ENCODE assay signal across 16 cellular contexts in genomic region chr3:65996605-65997004, GRCh38. TPM values are rescaled to one million over a fixed set of nuclear protein-coding genes. Genes with fewer than 3 reads are reported as not detected.
DNase-seq lines count a peak whose midpoint lies in the region; ATAC-seq, FAIRE-seq and TF ChIP-seq lines count a peak whose summit lies in the region.
"Had no signal": no experiment of that assay in that cellular context is flagged by ENCODE, and none has a peak within 500 bp of the region (broad histone marks: within the 10 kb centered on the region; RNA-seq: fewer than 3 reads in every experiment).

No MANE protein-coding gene starts in this region.

- H3K4me3 Mint-ChIP-seq in activated CD8-positive, alpha-beta memory T cell treated with anti-CD3 and anti-CD28 coated beads, Interleukin-2, amount 10 ng/mL, durations not matched to agents 7 days and 5 days = no peak overlapping the region
- H3K4me3 Mint-ChIP-seq: natural killer cell treated with Interleukin-12 subunit alpha and Interleukin-12 subunit beta and Interleukin-15 and Interleukin-18, amount 100 ng/mL, for 72 hours had no signal

- no peaks in the 10 kb centered on the region for H3K9me1 ChIP-seq in endothelial cell of umbilical vein (replicated peaks; ENCODE audit: control insufficient read depth, extremely low read depth, insufficient read depth, low read length)

- no peak for TF ChIP-seq POLR2A in endothelial cell of umbilical vein (IDR thresholded peaks at IDR 0.05; ENCODE audit: low read depth, low read length)

- no peak for TF ChIP-seq CTCF in endothelial cell of umbilical vein (IDR thresholded peaks at IDR 0.05; ENCODE audit: extremely low read depth in 1 of 2, insufficient read depth in 1 of 2, low read depth in 1 of 2, low read length in 2 of 2)

- H3K4me1 Mint-ChIP-seq in activated CD8-positive, alpha-beta memory T cell treated with anti-CD3 and anti-CD28 coated beads, Interleukin-2, amount 10 ng/mL, durations not matched to agents 7 days and 5 days = no peaks in the 10 kb centered on the region

- intact Hi-C loops in endothelial cell of umbilical vein (cut with micrococcal nuclease) = no loop called here

- H3K27ac Mint-ChIP-seq in activated CD8-positive, alpha-beta memory T cell treated with anti-CD3 and anti-CD28 coated beads, Interleukin-2, amount 10 ng/mL, durations not matched to agents 7 days and 5 days = no peak overlapping the region
- H3K27ac Mint-ChIP-seq: activated T-helper 2 cell treated with anti-CD3 and anti-CD28 coated beads, Interferon-gamma antibody, Interleukin-2, Interleukin-4, amounts not matched to agents 10 μg/mL and 5 μg/mL and 100 μg/mL, durations not matched to agents 14 hours and 24 hours and 36 hours; natural killer cell treated with Interleukin-12 subunit alpha and Interleukin-12 subunit beta and Interleukin-15 and Interleukin-18, amount 100 ng/mL, for 72 hours had no signal

- H2AFZ ChIP-seq in endothelial cell of umbilical vein (ENCODE audit: low read depth, low read length) = no peak overlapping the region

- no TSS peak for BruUV-seq in endothelial cell of umbilical vein (replicated peaks; lab: Mats Ljungman, UMichigan)

- H3K9me3 ChIP-seq in endothelial cell of umbilical vein (replicated peaks; ENCODE audit: control insufficient read depth, insufficient read depth, low read length) = no peaks in the 10 kb centered on the region
- H3K9me3 ChIP-seq: HAP-1, vagina had no signal

- peaks cover 2% of the 10 kb centered on the region for H3K9me3 Mint-ChIP-seq in activated CD8-positive, alpha-beta memory T cell treated with anti-CD3 and anti-CD28 coated beads, Interleukin-2, amount 10 ng/mL, durations not matched to agents 7 days and 5 days (ENCODE audit: low read depth)
- H3K9me3 Mint-ChIP-seq: activated T-helper 2 cell treated with anti-CD3 and anti-CD28 coated beads, Interferon-gamma antibody, Interleukin-2, Interleukin-4, amounts not matched to agents 10 μg/mL and 5 μg/mL and 100 μg/mL, durations not matched to agents 14 hours and 24 hours and 36 hours; natural killer cell treated with Interleukin-12 subunit alpha and Interleukin-12 subunit beta and Interleukin-15 and Interleukin-18, amount 100 ng/mL, for 72 hours had no signal

- DNase-seq in Daoy (ENCODE audit: low read depth) (peak; percentile 55), RPMI7951 (ENCODE audit: low read depth) (peak; percentile 60), endothelial cell of umbilical vein (ENCODE audit: low read depth, low spot score) (no peak), lung microvascular endothelial cell (ENCODE audit: low read depth in 2 of 2) (peak; percentile 16 to 54), NCI-H187 (lab: John Stamatoyannopoulos, UW) (no peak), NCI-H2081 (lab: John Stamatoyannopoulos, UW) (no peak)
- no peak for DNase-seq in activated CD8-positive, alpha-beta memory T cell treated with anti-CD3 and anti-CD28 coated beads, Interleukin-2, amount 10 ng/mL, durations not matched to agents 7 days and 5 days
- DNase-seq: activated CD4-positive, alpha-beta T cell treated with anti-CD3 and anti-CD28 coated beads for 4 hours; NCI-H1436 treated with DMSO at 0.1 percent for 48 hours had no signal

- no peak overlapping the region for H3K27ac ChIP-seq in endothelial cell of umbilical vein (ENCODE audit: insufficient read depth, low read depth, low read length)
- H3K27ac ChIP-seq: SK-N-MC, vagina had no signal

- POLR2A ChIA-PET in endothelial cell of umbilical vein (lab: Charles Lee) = no interaction called here

- no peaks in the 10 kb centered on the region for H3K36me3 ChIP-seq in endothelial cell of umbilical vein (ENCODE audit: control insufficient read depth in 2 of 2, extremely low read depth in 1 of 2, insufficient read depth in 2 of 2, low read length in 2 of 2)
- H3K36me3 ChIP-seq: HAP-1, vagina had no signal

- CTCF ChIA-PET in endothelial cell of umbilical vein (lab: Charles Lee) = interaction anchor here (1.0 kb wide), 1 partner anchor 11 kb away, joined by 3 read pairs; no protein-coding TSS in a partner anchor
- CTCF ChIA-PET in activated CD8-positive, alpha-beta memory T cell treated with anti-CD3 and anti-CD28 coated beads, Interleukin-2, amount 10 ng/mL, durations not matched to agents 7 days and 5 days (lab: Charles Lee) = no interaction called here

- no peaks in the 10 kb centered on the region for H3K27me3 ChIP-seq in endothelial cell of umbilical vein (ENCODE audit: control insufficient read depth in 2 of 2, insufficient read depth in 2 of 2, low read length in 2 of 2)
- H3K27me3 ChIP-seq: vagina had no signal

- H3K79me2 ChIP-seq in endothelial cell of umbilical vein (ENCODE audit: control insufficient read depth, insufficient read depth, low read length) = peaks cover 3% of the 10 kb centered on the region

- ATAC-seq in HG02981 (IDR thresholded peaks at IDR 0.05; ENCODE audit: unreplicated experiment) = no peak
- no peak for ATAC-seq in activated CD8-positive, alpha-beta memory T cell treated with anti-CD3 and anti-CD28 coated beads, Interleukin-2, amount 10 ng/mL, durations not matched to agents 7 days and 5 days
- ATAC-seq: natural killer cell treated with Interleukin-12 subunit alpha and Interleukin-12 subunit beta and Interleukin-15 and Interleukin-18, amount 100 ng/mL, for 72 hours had no signal

- H3K4me3 ChIP-seq in endothelial cell of umbilical vein (replicated peaks in 1 of 3; ENCODE audit: insufficient read depth in 1 of 3, low read depth in 1 of 3, low read length in 3 of 3) = no peak overlapping the region
- H3K4me3 ChIP-seq: HAP-1, SK-N-MC, vagina had no signal

- no peak overlapping the region for H3K4me2 ChIP-seq in endothelial cell of umbilical vein (ENCODE audit: insufficient read depth, low read length)

- peaks cover 46% of the 10 kb centered on the region for H3K4me1 ChIP-seq in endothelial cell of umbilical vein (ENCODE audit: control insufficient read depth, extremely low read depth, insufficient read depth, low read length)
- H3K4me1 ChIP-seq: HAP-1 had no signal

- no peaks in the 10 kb centered on the region for H3K27me3 Mint-ChIP-seq in activated CD8-positive, alpha-beta memory T cell treated with anti-CD3 and anti-CD28 coated beads, Interleukin-2, amount 10 ng/mL, durations not matched to agents 7 days and 5 days
- H3K27me3 Mint-ChIP-seq: natural killer cell treated with Interleukin-12 subunit alpha and Interleukin-12 subunit beta and Interleukin-15 and Interleukin-18, amount 100 ng/mL, for 72 hours had no signal

- no peaks in the 10 kb centered on the region for H3K36me3 Mint-ChIP-seq in activated CD8-positive, alpha-beta memory T cell treated with anti-CD3 and anti-CD28 coated beads, Interleukin-2, amount 10 ng/mL, durations not matched to agents 7 days and 5 days
- H3K36me3 Mint-ChIP-seq: natural killer cell treated with Interleukin-12 subunit alpha and Interleukin-12 subunit beta and Interleukin-15 and Interleukin-18, amount 100 ng/mL, for 72 hours had no signal

- H4K20me1 ChIP-seq in endothelial cell of umbilical vein (replicated peaks; ENCODE audit: control insufficient read depth, extremely low read depth, insufficient read depth, low read length) = peaks cover 7% of the 10 kb centered on the region

- dilution Hi-C loops in endothelial cell of umbilical vein (cut with MboI; ENCODE audit: extremely low pct_ligation_motif_present, low sequenced_read_pairs) = no loop called here

- H3K9ac ChIP-seq in endothelial cell of umbilical vein (replicated peaks; ENCODE audit: extremely low read depth, insufficient read depth, low read length) = no peak overlapping the region

- FAIRE-seq in endothelial cell of umbilical vein (lab: Jason Lieb, UNC) = no peak
- FAIRE-seq: GM12892 had no signal

TF ChIP-seq in endothelial cell of umbilical vein, 7 proteins besides CTCF, POLR2A, EP300 and RAD21:
- peak; percentile 18 for TF ChIP-seq JUN (IDR thresholded peaks at IDR 0.05; ENCODE audit: borderline replicate concordance, insufficient read depth, insufficient read length, low read depth)
- TF ChIP-seq MYC (IDR thresholded peaks at IDR 0.05; ENCODE audit: low read depth, low read length) = no peak

RNA-seq across cellular contexts. Expression of gene MAGI1, which starts 42.1 kb away (rescaled TPM):
- 7.1 and 8.0 TPM in 2 replicates for total RNA-seq in Daoy (2014; rRNA removed; shearing (Covaris generic))
- total RNA-seq in RPMI7951 (2014; rRNA removed; shearing (Covaris generic)) = 3.4 and 4.1 TPM in 2 replicates
- 47.7 and 47.9 TPM in 2 replicates for total RNA-seq in endothelial cell of umbilical vein
- polyA plus RNA-seq in endothelial cell of umbilical vein = 8.2 and 10.1 TPM in 2 replicates
- 9.6 and 9.8 TPM in 2 replicates for polyA plus RNA-seq in endothelial cell of umbilical vein (2011; cell fraction: cytosol; rRNA removed)
- 55.5 and 63.7 TPM in 2 replicates for polyA plus RNA-seq in endothelial cell of umbilical vein (2011; cell fraction: nucleus; rRNA removed)
- 9.9 and 12.6 TPM in 2 replicates for polyA plus RNA-seq in endothelial cell of umbilical vein (2012)
- polyA minus RNA-seq in endothelial cell of umbilical vein = 49.7 and 51.7 TPM in 2 replicates
- 2.2 TPM for polyA minus RNA-seq in endothelial cell of umbilical vein (2011; cell fraction: cytosol; rRNA and poly(A)+ RNA removed)
- polyA minus RNA-seq in endothelial cell of umbilical vein (2011; cell fraction: nucleus; rRNA and poly(A)+ RNA removed) = 105 and 110 TPM in 2 replicates
- 36.6 and 76.4 TPM in 2 replicates for total RNA-seq in lung microvascular endothelial cell
- total RNA-seq in activated CD8-positive, alpha-beta memory T cell treated with anti-CD3 and anti-CD28 coated beads, Interleukin-2, amount 10 ng/mL, durations not matched to agents 7 days and 5 days = 1 to 10 TPM in 1 of 2 experiments, under 1 TPM in 1; 0.29 to 4.3 TPM
- total RNA-seq: natural killer cell treated with Interleukin-12 subunit alpha and Interleukin-12 subunit beta and Interleukin-15 and Interleukin-18, amount 100 ng/mL, for 72 hours had no signal

Comparison
In these comparisons a context has a peak if more than half of its experiments do, and no peak if none do; other contexts are left out.
1. DNase-seq: peak in Daoy (single experiment), RPMI7951 (single experiment) and lung microvascular endothelial cell (2 of 2); none in endothelial cell of umbilical vein (single experiment), NCI-H187 (0 of 2), NCI-H2081 (0 of 2) and activated CD8-positive, alpha-beta memory T cell treated with anti-CD3 and anti-CD28 coated beads, Interleukin-2, amount 10 ng/mL, durations not matched to agents 7 days and 5 days (single experiment).